ENCODE assay signal across 8 cellular contexts in the genomic region with DNA sequence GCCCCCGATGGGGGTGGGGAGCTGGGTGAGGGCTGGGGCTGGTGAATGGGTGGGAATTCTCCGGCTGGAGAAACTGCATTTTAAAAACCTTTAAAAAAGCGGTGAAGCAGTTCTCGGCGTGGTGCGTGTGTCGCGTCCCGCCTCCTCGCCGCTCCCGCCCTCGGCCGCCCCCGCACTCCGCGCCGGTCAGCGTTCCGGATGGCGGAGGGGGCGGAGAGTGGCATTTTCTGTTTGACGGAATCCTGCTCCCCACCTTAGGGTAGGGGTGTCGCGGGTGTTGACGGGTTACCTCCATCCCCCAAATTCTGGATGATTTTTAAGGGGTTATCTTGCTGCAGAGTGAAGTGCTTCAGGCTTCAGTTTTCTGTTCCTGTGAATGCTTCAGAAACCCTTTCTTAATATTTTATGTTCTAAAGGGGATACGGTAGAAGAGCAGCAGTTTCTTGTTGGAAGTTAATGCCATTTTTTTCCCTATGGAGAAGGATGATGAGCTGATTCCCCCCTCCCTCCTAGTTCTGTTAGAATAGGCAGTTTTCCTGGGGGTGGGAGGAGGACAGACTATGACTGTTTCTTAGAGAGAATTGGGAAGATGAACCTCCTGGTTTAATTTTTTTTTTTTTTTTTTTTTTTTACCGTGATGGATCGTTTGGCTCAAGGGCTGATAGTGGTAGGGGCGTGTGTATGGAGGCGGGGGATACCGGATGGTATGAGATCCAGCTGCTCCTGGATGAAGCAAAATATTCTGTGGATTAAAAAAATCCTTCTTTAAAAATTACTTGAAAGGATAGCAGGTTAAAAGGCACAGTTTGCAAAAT. TPM values are rescaled to one million over a fixed set of nuclear protein-coding genes. Genes with fewer than 3 reads are reported as not detected.
DNase-seq lines count a peak whose midpoint lies in the region; ATAC-seq and TF ChIP-seq lines count a peak whose summit lies in the region.

No MANE protein-coding gene starts in this region.

- ATAC-seq in GM18909 (IDR thresholded peaks at IDR 0.05; ENCODE audit: poor library complexity, unreplicated experiment) (peak; percentile 64), HG03103 (IDR thresholded peaks at IDR 0.05; ENCODE audit: low read depth, unreplicated experiment) (peak; percentile 47), foreskin keratinocyte (peak; percentile 72)

- H3K9me3 ChIP-seq in NT2/D1 (ENCODE audit: insufficient read depth, low read length) (no peaks in the 10 kb centered on the region), neuron (ENCODE audit: low read length) (no peaks in the 10 kb centered on the region), tibial artery (no peaks in the 10 kb centered on the region)

- no peak overlapping the region for H3K27ac ChIP-seq in foreskin keratinocyte
- peak overlapping the region; percentile 85 to 90 for H3K27ac ChIP-seq in tibial artery

- TF ChIP-seq CTCF in AG10803 (conservative IDR thresholded peaks at IDR 0.05; ENCODE audit: low read length) (no peak), foreskin keratinocyte (conservative IDR thresholded peaks at IDR 0.05) (no peak), tibial artery (IDR thresholded peaks at IDR 0.05) (no peak)

- H3K27me3 ChIP-seq in NT2/D1 (ENCODE audit: insufficient read depth, insufficient read length) (no peaks in the 10 kb centered on the region), foreskin keratinocyte (no peaks in the 10 kb centered on the region), neuron (ENCODE audit: insufficient read depth, low read length) (no peaks in the 10 kb centered on the region), tibial artery (no peaks in the 10 kb centered on the region)

- H3K9ac ChIP-seq in NT2/D1 (ENCODE audit: insufficient read length, low read depth), result peak overlapping the region; percentile 90

- peak; percentile 10 for DNase-seq in AG10803 (ENCODE audit: low read depth)
- DNase-seq in NT2/D1 (ENCODE audit: low read depth, low spot score), result no peak
- DNase-seq in activated gamma-delta T cell (lab: John Stamatoyannopoulos, UW), result peak; percentile 21
- peak in 1 of 2 donors; percentile 17 for DNase-seq in foreskin keratinocyte
- DNase-seq in tibial artery, result peak in 1 of 2 donors; percentile 72

- H2AFZ ChIP-seq in neuron (ENCODE audit: low read depth, low read length), result peak overlapping the region; percentile 87

- H3K4me1 ChIP-seq in NT2/D1 (ENCODE audit: insufficient read depth, insufficient read length), result peaks cover 2% of the 10 kb centered on the region
- peaks cover 5% of the 10 kb centered on the region for H3K4me1 ChIP-seq in foreskin keratinocyte
- H3K4me1 ChIP-seq in neuron (ENCODE audit: insufficient read depth, low read length), result peaks cover 11% of the 10 kb centered on the region
- peaks cover 0 to 27% (median 10%) of the 10 kb centered on the region in 4 donors for H3K4me1 ChIP-seq in tibial artery

- intact Hi-C loops in tibial artery (cut with DNase I; ENCODE audit: low total_unique reads), result no loop called here

- H3K4me3 ChIP-seq in AG10803 (ENCODE audit: low read length), result peak overlapping the region; percentile 70
- H3K4me3 ChIP-seq in NT2/D1 (ENCODE audit: insufficient read length, low read depth), result peak overlapping the region; percentile 76
- peak overlapping the region; percentile 99 for H3K4me3 ChIP-seq in neuron (ENCODE audit: low read length)
- peak overlapping the region; percentile 96 to 99 for H3K4me3 ChIP-seq in tibial artery

- H3K36me3 ChIP-seq in NT2/D1 (ENCODE audit: insufficient read depth, insufficient read length, low read length) (peaks cover 2% of the 10 kb centered on the region), neuron (ENCODE audit: insufficient read depth, low read length) (peaks cover 7% of the 10 kb centered on the region), tibial artery (no peaks in the 10 kb centered on the region)

RNA-seq across cellular contexts. Expression of a gene that starts 0.7 kb away (rescaled TPM):
- 22.7 and 23.2 TPM in 2 replicates for total RNA-seq in foreskin keratinocyte
- polyA plus RNA-seq in foreskin keratinocyte, result 14.9 and 15.0 TPM in 2 replicates
